Comparison of ENCODE assay signal across 1 cellular context in genomic region chr11:1748467-1749019, GRCh38.
TF ChIP-seq lines count a peak whose summit lies in the region.

No MANE protein-coding gene starts in this region.

TF ChIP-seq in neural cell, 6 proteins besides CTCF, POLR2A, EP300 and RAD21 (continued from another document):
- TF ChIP-seq REST (IDR thresholded peaks at IDR 0.05; ENCODE audit: borderline replicate concordance), result no peak
